8 cellular contexts compared by ENCODE assay signal in the genomic region with DNA sequence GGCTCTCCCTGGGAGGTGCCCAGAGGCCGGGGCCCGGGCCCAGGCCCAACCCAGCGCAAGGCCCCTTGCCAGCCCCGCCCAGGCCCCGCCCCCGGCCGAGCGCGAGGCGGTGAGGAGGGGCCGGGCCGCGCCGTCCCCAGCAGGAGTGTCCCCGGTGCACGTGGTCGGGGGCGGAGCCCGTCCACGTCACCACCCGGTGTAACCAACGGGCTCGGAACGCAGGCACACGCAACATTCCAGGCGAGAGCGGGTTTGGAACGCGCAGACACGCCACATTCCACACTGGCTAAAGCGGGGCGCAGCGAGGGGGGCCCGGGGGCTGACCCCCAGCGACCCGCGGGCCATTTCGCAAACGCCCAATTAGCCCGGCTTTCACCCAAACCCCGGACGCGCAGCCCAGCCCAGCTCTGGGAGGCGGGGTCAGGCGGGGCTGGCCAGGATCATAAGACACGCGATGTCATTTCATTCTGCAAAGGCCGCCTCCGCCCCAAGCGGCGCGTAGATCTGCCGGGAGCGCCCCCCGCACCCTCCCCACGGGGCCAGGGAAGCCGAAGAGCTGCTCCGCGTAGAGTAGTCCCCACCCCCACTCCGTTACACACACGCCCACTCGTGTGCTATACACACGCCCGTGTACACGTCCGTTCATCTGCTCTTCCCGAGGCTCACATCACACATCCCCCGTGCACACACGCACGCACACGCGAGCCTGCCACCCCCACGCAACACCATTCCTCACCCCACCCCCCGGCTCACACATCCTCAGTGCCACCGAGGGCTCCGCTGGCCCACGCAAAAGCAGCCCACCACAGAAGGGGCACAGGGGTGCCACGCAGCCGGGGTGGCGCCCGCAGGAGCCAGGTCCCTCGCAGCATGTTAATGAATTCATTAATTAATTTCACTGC. TPM values are rescaled to one million over a fixed set of nuclear protein-coding genes. Genes with fewer than 3 reads are reported as not detected.
DNase-seq lines count a peak whose midpoint lies in the region; ATAC-seq and TF ChIP-seq lines count a peak whose summit lies in the region.

No MANE protein-coding gene starts in this region.

- H3K9me3 Mint-ChIP-seq in endothelial cell (ENCODE audit: unreplicated experiment), result no peaks in the 10 kb centered on the region

- H3K4me1 Mint-ChIP-seq in endothelial cell (ENCODE audit: unreplicated experiment), result peaks cover 23% of the 10 kb centered on the region

- peaks cover 4% of the 10 kb centered on the region for H3K36me3 Mint-ChIP-seq in endothelial cell (ENCODE audit: low read depth, unreplicated experiment)

- peak; percentile 35 for ATAC-seq in GM19455 (IDR thresholded peaks at IDR 0.05; ENCODE audit: unreplicated experiment)

- TF ChIP-seq CTCF in endothelial cell (IDR thresholded peaks at IDR 0.05; ENCODE audit: unreplicated experiment), result peak; percentile 1

- H3K4me3 Mint-ChIP-seq in endothelial cell (ENCODE audit: unreplicated experiment), result peak overlapping the region; percentile 96

- H3K27me3 Mint-ChIP-seq in endothelial cell (ENCODE audit: unreplicated experiment), result peaks cover 23% of the 10 kb centered on the region

- peak; percentile 96 for DNase-seq in COLO668 (lab: John Stamatoyannopoulos, UW; ENCODE audit: unreplicated experiment)
- DNase-seq in HS-27A (ENCODE audit: low read depth), result peak; percentile 74
- DNase-seq in NOMO-1 treated with dmso at 0.1 percent for 144 hours (lab: John Stamatoyannopoulos, UW; ENCODE audit: unreplicated experiment), result peak; percentile 93
- peak; percentile 96 for DNase-seq in activated CD8-positive, alpha-beta memory T cell treated with anti-CD3 and anti-CD28 coated beads, Interleukin-2, amount 50 U/mL, for 48 hours
- peak; percentile 97 for DNase-seq in endothelial cell (ENCODE audit: low spot score)
- DNase-seq in midbrain (lab: John Stamatoyannopoulos, UW), result peak; percentile 95
- DNase-seq in stimulated activated CD8-positive, alpha-beta memory T cell treated with anti-CD3 and anti-CD28 coated beads, Interleukin-15, amount 100 ng/mL, for 4 hours (ENCODE audit: low read depth in 2 of 2), result peak; percentile 82 to 85

- peak overlapping the region; percentile 94 for H3K27ac Mint-ChIP-seq in endothelial cell (ENCODE audit: unreplicated experiment)

RNA-seq across cellular contexts. Expression of a gene that starts 1.0 kb away (rescaled TPM):
- total RNA-seq in endothelial cell (ENCODE audit: unreplicated experiment), result 16.2 TPM

Comparison
In these comparisons a context has a peak if more than half of its experiments do, and no peak if none do; other contexts are left out.
1. Peak in every context shown above with its lines: DNase-seq and ATAC-seq.